13 cellular contexts compared by ENCODE assay signal in the genomic region with DNA sequence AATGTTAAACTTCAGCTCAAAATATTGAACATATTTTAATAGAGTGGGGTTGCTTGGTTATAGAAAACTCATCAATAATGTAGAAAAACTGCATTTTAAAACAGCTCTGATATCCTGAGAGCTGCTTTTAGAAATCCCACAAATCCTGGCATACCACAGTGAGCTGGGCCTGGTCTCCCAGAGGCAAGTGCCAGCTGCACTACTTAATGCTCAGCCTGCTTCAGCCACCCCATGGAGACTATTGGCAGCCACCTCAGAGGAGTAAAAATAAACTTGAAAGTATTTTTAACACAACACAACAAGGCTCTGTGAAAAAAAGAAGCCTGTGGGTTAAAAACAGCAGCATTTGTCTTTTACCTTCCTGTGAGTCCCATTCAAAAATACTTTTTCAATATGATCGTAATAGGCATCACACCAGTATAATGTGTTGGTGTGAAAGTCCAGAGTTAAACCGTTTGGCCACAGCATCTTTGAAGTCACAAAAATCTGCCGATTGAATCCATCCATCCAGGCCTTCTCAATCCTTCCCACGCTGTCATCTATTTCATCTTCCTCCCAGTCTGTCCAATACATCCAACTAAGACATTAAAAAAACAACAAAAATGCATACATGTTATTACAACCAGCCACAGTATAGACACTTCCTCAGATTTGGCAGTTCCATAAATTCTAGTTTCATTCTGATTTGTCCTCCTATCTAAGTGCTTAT.
DNase-seq lines count a peak whose midpoint lies in the region; ATAC-seq and TF ChIP-seq lines count a peak whose summit lies in the region.
"Had no signal": no experiment of that assay in that cellular context is flagged by ENCODE, and none has a peak within 500 bp of the region (broad histone marks: within the 10 kb centered on the region; RNA-seq: fewer than 3 reads in every experiment).

No MANE protein-coding gene starts in this region.

- no peaks in the 10 kb centered on the region for H3K27me3 Mint-ChIP-seq in CD8-positive, alpha-beta T cell (ENCODE audit: low read depth)

- H3K4me1 ChIP-seq in right cardiac atrium (ENCODE audit: control insufficient read depth, insufficient read depth, low read length) (no peaks in the 10 kb centered on the region), skeletal muscle tissue (ENCODE audit: control insufficient read depth in 3 of 3, insufficient read depth in 3 of 3, low read length in 3 of 3) (peaks cover 0 to 8% (median 3%) of the 10 kb centered on the region in 3 donors)
- no peaks in the 10 kb centered on the region for H3K4me1 ChIP-seq in CD8-positive, alpha-beta T cell (ENCODE audit: insufficient read depth, low read length)
- H3K4me1 ChIP-seq: esophagus muscularis mucosa, parathyroid adenoma, testis had no signal

- ATAC-seq in right cardiac atrium (peak; percentile 84 to 90), HG03135 (IDR thresholded peaks at IDR 0.05; ENCODE audit: unreplicated experiment) (no peak), HG02798 (IDR thresholded peaks at IDR 0.05; ENCODE audit: poor library complexity, unreplicated experiment) (no peak)
- ATAC-seq in CD8-positive, alpha-beta T cell, result no peak

- TF ChIP-seq CTCF in CD8-positive, alpha-beta T cell (IDR thresholded peaks at IDR 0.05), result no peak

- peaks cover 13% of the 10 kb centered on the region for H3K9me3 Mint-ChIP-seq in CD8-positive, alpha-beta T cell

- intact Hi-C loops in right cardiac atrium (cut with DNase I), result no loop called here
- intact Hi-C loops in CD8-positive, alpha-beta T cell (cut with DNase I, micrococcal nuclease), result no loop called here

- peak; percentile 6 for DNase-seq in NCI-H2171 treated with DMSO at 0.1 percent for 48 hours (lab: John Stamatoyannopoulos, UW)
- no peak for DNase-seq in NCI-H2171 (lab: John Stamatoyannopoulos, UW)
- peak; percentile 58 for DNase-seq in brain pericyte (ENCODE audit: low read depth, low spot score)
- peak; percentile 21 to 55 (median 53) for DNase-seq in right cardiac atrium
- DNase-seq in CD8-positive, alpha-beta T cell, result no peak
- DNase-seq: activated CD8-positive, alpha-beta memory T cell treated with anti-CD3 and anti-CD28 coated beads, Interleukin-2, amount 50 U/mL, for 48 hours; GDM1; testis had no signal

- CTCF ChIA-PET in CD8-positive, alpha-beta T cell (lab: Charles Lee), result no interaction called here

- WGBS in right cardiac atrium, result 35% methylated on average over 4 of the region's 4 CpGs

- peak overlapping the region; percentile 27 for H3K27ac ChIP-seq in right cardiac atrium (ENCODE audit: low read length)
- peak overlapping the region; percentile 3 for H3K27ac ChIP-seq in skeletal muscle tissue (ENCODE audit: low read depth, low read length)
- H3K27ac ChIP-seq in CD8-positive, alpha-beta T cell (ENCODE audit: low read depth, low read length), result no peak overlapping the region
- H3K27ac ChIP-seq: esophagus muscularis mucosa, parathyroid adenoma, testis had no signal

- H3K36me3 Mint-ChIP-seq in CD8-positive, alpha-beta T cell, result no peaks in the 10 kb centered on the region

- H3K36me3 ChIP-seq in skeletal muscle tissue (ENCODE audit: control insufficient read depth in 3 of 3, insufficient read depth in 3 of 3, low read length in 3 of 3), result no peaks in the 10 kb centered on the region
- H3K36me3 ChIP-seq in CD8-positive, alpha-beta T cell (ENCODE audit: insufficient read depth, low read length), result no peaks in the 10 kb centered on the region
- H3K36me3 ChIP-seq: esophagus muscularis mucosa had no signal

- POLR2A ChIA-PET in CD8-positive, alpha-beta T cell (lab: Charles Lee), result no interaction called here

- no peaks in the 10 kb centered on the region for H3K4me1 Mint-ChIP-seq in CD8-positive, alpha-beta T cell (ENCODE audit: low read depth)

- H3K4me3 ChIP-seq in right cardiac atrium (ENCODE audit: low read length), result no peak overlapping the region
- peak overlapping the region in 2 of 3 donors; percentile 9 to 17 for H3K4me3 ChIP-seq in skeletal muscle tissue (ENCODE audit: low read length in 3 of 3)
- no peak overlapping the region for H3K4me3 ChIP-seq in CD8-positive, alpha-beta T cell (ENCODE audit: low read depth, low read length)
- H3K4me3 ChIP-seq: esophagus muscularis mucosa, testis had no signal

- H3K27me3 ChIP-seq in right cardiac atrium (ENCODE audit: control insufficient read depth, insufficient read depth), result no peaks in the 10 kb centered on the region
- H3K27me3 ChIP-seq in skeletal muscle tissue (ENCODE audit: control insufficient read depth in 3 of 3, insufficient read depth in 3 of 3, low read length in 3 of 3), result no peaks in the 10 kb centered on the region
- H3K27me3 ChIP-seq in CD8-positive, alpha-beta T cell (ENCODE audit: insufficient read depth, low read length), result no peaks in the 10 kb centered on the region
- H3K27me3 ChIP-seq: esophagus muscularis mucosa, testis had no signal

- H3K9me3 ChIP-seq in right cardiac atrium (ENCODE audit: control insufficient read depth, low read length) (no peaks in the 10 kb centered on the region), skeletal muscle tissue (ENCODE audit: control insufficient read depth in 3 of 3, low read length in 3 of 3) (no peaks in the 10 kb centered on the region)
- no peaks in the 10 kb centered on the region for H3K9me3 ChIP-seq in CD8-positive, alpha-beta T cell (ENCODE audit: low read length)
- H3K9me3 ChIP-seq: esophagus muscularis mucosa, testis had no signal

- no peak overlapping the region for H3K27ac Mint-ChIP-seq in CD8-positive, alpha-beta T cell

- peak overlapping the region; percentile 17 to 34 (median 19) for H3K9ac ChIP-seq in skeletal muscle tissue (ENCODE audit: low read depth in 1 of 3, low read length in 3 of 3)
- H3K9ac ChIP-seq: parathyroid adenoma had no signal

- H3K4me3 Mint-ChIP-seq in CD8-positive, alpha-beta T cell, result no peak overlapping the region

Comparison
In these comparisons a context has a peak if more than half of its experiments do, and no peak if none do; other contexts are left out.
1. DNase-seq: peak in NCI-H2171 treated with DMSO at 0.1 percent for 48 hours (single experiment), brain pericyte (single experiment) and right cardiac atrium (3 of 3); none in NCI-H2171 (single experiment) and CD8-positive, alpha-beta T cell (0 of 7).
2. ATAC-seq: peak in right cardiac atrium (2 of 2); none in CD8-positive, alpha-beta T cell (single experiment), HG03135 (single experiment) and HG02798 (single experiment).
3. H3K4me3 ChIP-seq: peak in skeletal muscle tissue (2 of 3); none in right cardiac atrium (single experiment) and CD8-positive, alpha-beta T cell (single experiment).